Comparison of ENCODE assay signal across 5 cellular contexts in the genomic region with DNA sequence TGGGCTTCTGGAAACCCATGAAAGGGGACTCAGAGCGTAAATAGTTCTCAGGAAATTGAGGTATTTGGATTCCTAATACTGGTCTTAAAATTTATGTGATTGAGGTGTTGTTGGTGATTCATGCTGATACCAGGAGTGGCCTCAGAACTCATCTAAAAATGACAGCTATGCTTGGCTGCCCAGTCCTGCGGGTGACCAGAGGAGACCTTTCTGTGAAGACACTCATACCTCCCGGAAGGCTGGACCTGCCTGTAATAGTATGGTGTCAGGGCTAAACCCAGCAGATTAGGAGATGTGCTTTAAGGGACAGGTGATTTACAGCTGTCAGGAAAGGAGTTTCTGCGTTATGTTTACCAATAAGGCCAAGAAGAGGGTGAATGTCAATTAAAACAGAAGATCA. TPM values are rescaled to one million over a fixed set of nuclear protein-coding genes. Genes with fewer than 3 reads are reported as not detected.
"Had no signal": no experiment of that assay in that cellular context is flagged by ENCODE, and none has a peak within 500 bp of the region (broad histone marks: within the 10 kb centered on the region; RNA-seq: fewer than 3 reads in every experiment).

No MANE protein-coding gene starts in this region.

- ATAC-seq: GM23338 had no signal

- DNase-seq: H9, HCEC 1CT, IMR-90 had no signal

- H3K4me3 ChIP-seq: GM23338 had no signal

- H3K4me3 Mint-ChIP-seq: GM23338, H9 had no signal

- H3K27ac Mint-ChIP-seq: GM23338, H9 had no signal

- H2AFZ ChIP-seq: GM23338 had no signal

- H3K4me1 Mint-ChIP-seq: GM23338 had no signal

- H3K4me2 ChIP-seq: GM23338 had no signal

RNA-seq across cellular contexts. Expression of gene C11orf96, which starts 29.9 kb away (rescaled TPM):
- total RNA-seq: HT-29 had no signal
